In the genomic region with DNA sequence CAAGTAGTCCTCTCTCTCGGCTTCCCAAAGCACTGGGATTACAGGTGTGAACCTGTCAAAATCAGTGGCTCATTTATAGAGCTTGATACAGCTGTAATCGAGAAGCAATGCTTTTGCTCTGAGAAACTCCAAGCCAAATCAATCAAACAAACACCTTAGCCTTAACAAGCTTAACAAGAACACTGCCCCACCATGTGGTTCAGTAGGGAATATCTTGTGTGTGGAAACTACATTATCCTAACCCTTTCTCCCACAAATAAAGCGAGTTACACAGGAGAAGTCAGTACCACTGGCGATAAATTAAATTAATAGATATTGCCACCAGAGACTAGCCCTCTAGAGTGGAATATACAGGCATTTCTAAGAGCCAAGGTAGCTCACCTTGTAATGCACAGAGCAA, we compare ENCODE assay signal across 13 cellular contexts. TPM values are rescaled to one million over a fixed set of nuclear protein-coding genes. Genes with fewer than 3 reads are reported as not detected.
DNase-seq lines count a peak whose midpoint lies in the region; ATAC-seq and TF ChIP-seq lines count a peak whose summit lies in the region.
"Had no signal": no experiment of that assay in that cellular context is flagged by ENCODE, and none has a peak within 500 bp of the region (broad histone marks: within the 10 kb centered on the region; RNA-seq: fewer than 3 reads in every experiment).

No MANE protein-coding gene starts in this region.

- TF ChIP-seq POLR2A in right lobe of liver (IDR thresholded peaks at IDR 0.05), result no peak

- H3K27ac ChIP-seq in right lobe of liver, result no peak overlapping the region
- H3K27ac ChIP-seq: right atrium auricular region had no signal

- WGBS in right lobe of liver (ENCODE audit: insufficient coverage, low coverage, low lambda C conversion rate, missing lambda C conversion rate), result 82% methylated on average over 2 of the region's 4 CpGs

- no peaks in the 10 kb centered on the region for H3K4me1 ChIP-seq in BE2C
- H3K4me1 ChIP-seq in right lobe of liver, result no peaks in the 10 kb centered on the region
- H3K4me1 ChIP-seq: right atrium auricular region had no signal

- TF ChIP-seq CTCF in BE2C (IDR thresholded peaks at IDR 0.05; ENCODE audit: low read depth, low read length) (peak; percentile 40), HFFc6 (IDR thresholded peaks at IDR 0.05) (peak; percentile 45), astrocyte of the spinal cord (IDR thresholded peaks at IDR 0.05; ENCODE audit: low read depth, low read length) (peak; percentile 13), right lobe of liver (IDR thresholded peaks at IDR 0.05) (peak in 3 of 4 donors; percentile 5 to 23 (median 12))

- peaks cover 12% of the 10 kb centered on the region for H3K4me1 Mint-ChIP-seq in HFFc6 (ENCODE audit: low read depth)
- no peaks in the 10 kb centered on the region for H3K4me1 Mint-ChIP-seq in stimulated activated memory B cell treated with anti-CD40 and anti-IgM and Interleukin-4, amounts not matched to agents 10 μg/mL and 1 μg/mL and 100 μg/mL, for 72 hours
- H3K4me1 Mint-ChIP-seq: B cell had no signal

- no peak overlapping the region for H3K4me3 Mint-ChIP-seq in HFFc6
- no peak overlapping the region for H3K4me3 Mint-ChIP-seq in stimulated activated memory B cell treated with anti-CD40 and anti-IgM and Interleukin-4, amounts not matched to agents 10 μg/mL and 1 μg/mL and 100 μg/mL, for 72 hours
- H3K4me3 Mint-ChIP-seq: B cell had no signal

- H3K4me3 ChIP-seq in BE2C (ENCODE audit: low read depth, low read length), result no peak overlapping the region
- H3K4me3 ChIP-seq in astrocyte of the spinal cord (ENCODE audit: low read depth, low read length), result no peak overlapping the region
- no peak overlapping the region for H3K4me3 ChIP-seq in right lobe of liver
- H3K4me3 ChIP-seq: right atrium auricular region had no signal

- peaks cover 21% of the 10 kb centered on the region; the same call in 1 of the 2 replicates for H3K36me3 Mint-ChIP-seq in HFFc6 (ENCODE audit: low read depth)
- peaks cover 34% of the 10 kb centered on the region for H3K36me3 Mint-ChIP-seq in stimulated activated memory B cell treated with anti-CD40 and anti-IgM and Interleukin-4, amounts not matched to agents 10 μg/mL and 1 μg/mL and 100 μg/mL, for 72 hours

- peaks cover 4% of the 10 kb centered on the region; the same call in 1 of the 2 replicates for H3K27me3 Mint-ChIP-seq in HFFc6 (ENCODE audit: insufficient read depth)
- no peaks in the 10 kb centered on the region for H3K27me3 Mint-ChIP-seq in stimulated activated memory B cell treated with anti-CD40 and anti-IgM and Interleukin-4, amounts not matched to agents 10 μg/mL and 1 μg/mL and 100 μg/mL, for 72 hours
- H3K27me3 Mint-ChIP-seq: B cell had no signal

- intact Hi-C loops in right lobe of liver (cut with DNase I), result no loop called here

- in situ Hi-C loops in astrocyte of the spinal cord (cut with HindIII; ENCODE audit: low sequenced_read_pairs), result no loop called here

- no peak overlapping the region for H3K27ac Mint-ChIP-seq in HFFc6
- H3K27ac Mint-ChIP-seq in stimulated activated memory B cell treated with anti-CD40 and anti-IgM and Interleukin-4, amounts not matched to agents 10 μg/mL and 1 μg/mL and 100 μg/mL, for 72 hours, result no peak overlapping the region
- H3K27ac Mint-ChIP-seq: B cell had no signal

- no peaks in the 10 kb centered on the region for H3K9me3 Mint-ChIP-seq in HFFc6
- no peaks in the 10 kb centered on the region for H3K9me3 Mint-ChIP-seq in stimulated activated memory B cell treated with anti-CD40 and anti-IgM and Interleukin-4, amounts not matched to agents 10 μg/mL and 1 μg/mL and 100 μg/mL, for 72 hours

- no peaks in the 10 kb centered on the region for H3K27me3 ChIP-seq in BE2C
- no peaks in the 10 kb centered on the region for H3K27me3 ChIP-seq in right lobe of liver
- H3K27me3 ChIP-seq: right atrium auricular region had no signal

- H3K36me3 ChIP-seq in BE2C, result peaks cover 38% of the 10 kb centered on the region
- H3K36me3 ChIP-seq in right lobe of liver, result peaks cover 0 to 46% (median 14%) of the 10 kb centered on the region in 4 donors

- H3K9me3 ChIP-seq in BE2C (no peaks in the 10 kb centered on the region), right lobe of liver (no peaks in the 10 kb centered on the region)
- H3K9me3 ChIP-seq: right atrium auricular region had no signal

- DNase-seq in BE2C (no peak), HFFc6 (no peak), astrocyte of the spinal cord (ENCODE audit: low read depth, low spot score) (no peak), right lobe of liver (no peak), AG20443 (ENCODE audit: low spot score) (no peak), activated gamma-delta T cell (lab: John Stamatoyannopoulos, UW) (no peak), putamen (ENCODE audit: low spot score) (no peak)
- DNase-seq: NCI-H2029; NCI-H748 treated with DMSO at 0.1 percent for 48 hours; stimulated activated CD4-positive, alpha-beta T cell treated with anti-CD3 and anti-CD28 coated beads, Interleukin-2, amount 100 ng/mL, for 48 hours had no signal

- peak in 1 of 4 donors; percentile 23 for ATAC-seq in right lobe of liver
- ATAC-seq in stimulated activated memory B cell treated with anti-CD40 and anti-IgM and Interleukin-4, amounts not matched to agents 10 μg/mL and 1 μg/mL and 100 μg/mL, for 72 hours, result no peak

RNA-seq across cellular contexts. Expression of gene CDAN1, which starts 13.9 kb away (rescaled TPM):
- 9.6 TPM for polyA plus RNA-seq in BE2C (2012; ENCODE audit: insufficient read depth, insufficient read length, low read depth)
- 10 to 100 TPM; 12.4 to 17.7 (median 16.0) TPM for total RNA-seq in HFFc6 (2021; fragmentation: NEBNext Ultra II Directional; extraction: Animal tissue kit (Norgen Biotek cat#: 25700))
- 1 to 10 TPM; 5.0 to 8.2 (median 6.3) TPM for total RNA-seq in right lobe of liver
